Comparison of ENCODE assay signal across 12 cellular contexts in the genomic region with DNA sequence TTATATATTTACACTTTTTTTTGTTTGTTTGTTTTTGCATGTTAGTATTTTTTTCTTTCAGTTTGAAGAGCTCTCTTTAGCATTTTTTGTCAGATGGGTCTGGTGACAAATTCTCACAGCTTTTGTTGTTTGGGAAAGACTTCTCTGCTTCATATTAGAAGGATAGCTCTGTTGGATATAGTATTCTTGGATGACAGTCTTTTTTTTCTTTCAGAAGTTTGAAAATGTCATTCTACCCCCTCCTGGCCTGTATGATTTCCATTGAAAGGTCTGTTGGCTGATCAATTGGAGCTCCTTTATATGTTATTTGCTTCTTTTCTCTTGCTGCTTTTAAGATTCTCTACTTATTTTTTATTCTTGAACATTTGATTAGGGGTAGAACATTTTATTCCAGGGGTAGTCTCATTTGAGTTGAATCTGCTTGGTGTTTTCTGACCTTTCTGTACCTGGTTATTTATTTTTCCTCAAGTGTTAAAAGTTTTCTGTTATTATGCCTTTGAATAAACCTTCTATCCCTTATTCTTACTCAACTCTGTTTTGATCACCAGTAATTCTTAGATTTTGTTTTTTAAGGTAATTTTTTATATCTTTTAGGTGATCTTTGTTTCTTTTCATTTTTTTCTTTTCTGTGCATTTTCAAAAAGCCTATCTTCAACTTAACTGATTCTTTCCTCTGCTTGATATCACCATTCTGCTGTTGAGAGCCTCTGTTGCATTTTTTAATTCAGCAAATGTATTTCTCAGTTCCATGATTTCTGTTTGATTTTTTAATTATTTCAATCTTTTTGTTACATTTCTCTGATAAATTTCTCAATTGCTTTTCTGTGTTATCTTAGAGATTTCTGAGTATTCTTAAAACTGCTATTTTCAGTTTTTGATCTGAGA.
DNase-seq lines count a peak whose midpoint lies in the region; ATAC-seq and TF ChIP-seq lines count a peak whose summit lies in the region.
"Had no signal": no experiment of that assay in that cellular context is flagged by ENCODE, and none has a peak within 500 bp of the region (broad histone marks: within the 10 kb centered on the region; RNA-seq: fewer than 3 reads in every experiment).

No MANE protein-coding gene starts in this region.

- H3K27ac ChIP-seq in GM23248 = peak overlapping the region; percentile 98
- 0 out of 2 replicates have a peak overlapping the region, but pooled peaks have one; percentile 91 for H3K27ac ChIP-seq in PC-3 (ENCODE audit: low read length)

- H3K4me3 ChIP-seq in GM23248 (no peak overlapping the region), PC-3 (ENCODE audit: low read length) (no peak overlapping the region)

- H3F3A ChIP-seq in GM23248 (ENCODE audit: insufficient read depth) = peaks cover 29% of the 10 kb centered on the region
- H3F3A ChIP-seq in PC-3 (ENCODE audit: low read length, unreplicated experiment) = peaks cover 4% of the 10 kb centered on the region

- H3K36me3 Mint-ChIP-seq in chondrocyte (ENCODE audit: low read depth) = peaks cover 9% of the 10 kb centered on the region
- H3K36me3 Mint-ChIP-seq in osteocyte (ENCODE audit: unreplicated experiment) = peaks cover 13% of the 10 kb centered on the region

- CTCF ChIA-PET in PC-3 (lab: Charles Lee) = no interaction called here

- H3K4me2 ChIP-seq in GM23248 (ENCODE audit: unreplicated experiment) = no peak overlapping the region
- H3K4me2 ChIP-seq in PC-3 (ENCODE audit: low read length) = no peak overlapping the region

- no peaks in the 10 kb centered on the region for H3K27me3 Mint-ChIP-seq in chondrocyte (ENCODE audit: low read depth)
- peaks cover 5% of the 10 kb centered on the region for H3K27me3 Mint-ChIP-seq in osteocyte (ENCODE audit: unreplicated experiment)

- H3K4me1 Mint-ChIP-seq in chondrocyte (ENCODE audit: low read depth) = peaks cover 29% of the 10 kb centered on the region
- peaks cover 26% of the 10 kb centered on the region for H3K4me1 Mint-ChIP-seq in osteocyte (ENCODE audit: unreplicated experiment)

- H3K27me3 ChIP-seq in GM23248 (replicated peaks; ENCODE audit: insufficient read depth) (no peaks in the 10 kb centered on the region), PC-3 (ENCODE audit: low read length) (no peaks in the 10 kb centered on the region)

- peaks cover 26% of the 10 kb centered on the region for H3K4me1 ChIP-seq in GM23248 (ENCODE audit: insufficient read depth)
- peaks cover 22% of the 10 kb centered on the region for H3K4me1 ChIP-seq in PC-3 (ENCODE audit: insufficient read depth, low read length)

- intact Hi-C loops in PC-3 (cut with micrococcal nuclease) = loop anchor here (2.0 to 10.0 kb wide), 2 partner anchors 89 to 463 kb away; a partner anchor contains a TSS

- peak overlapping the region; percentile 86 for H3K9ac ChIP-seq in GM23248
- peak overlapping the region; percentile 69; the same call in 1 of the 2 replicates for H3K9ac ChIP-seq in PC-3 (ENCODE audit: low read length)

- H3K36me3 ChIP-seq in GM23248 (ENCODE audit: low read depth) (no peaks in the 10 kb centered on the region), PC-3 (ENCODE audit: low read depth, low read length) (0 out of 2 replicates have a peak, but pooled peaks cover 3% of the 10 kb centered on the region)

- TF ChIP-seq CTCF in PC-3 (conservative IDR thresholded peaks at IDR 0.05; ENCODE audit: low read depth, low read length) = no peak
- no peak for TF ChIP-seq CTCF in chondrocyte (IDR thresholded peaks at IDR 0.05)
- TF ChIP-seq CTCF in osteocyte (IDR thresholded peaks at IDR 0.05) = no peak

- POLR2A ChIA-PET in PC-3 (lab: Charles Lee; ENCODE audit: unreplicated experiment) = no interaction called here

- H3K79me2 ChIP-seq in GM23248 (ENCODE audit: insufficient read depth) (no peaks in the 10 kb centered on the region), PC-3 (ENCODE audit: low read length) (no peaks in the 10 kb centered on the region)

- H3K4me3 Mint-ChIP-seq in chondrocyte (ENCODE audit: unreplicated experiment) (no peak overlapping the region), osteocyte (ENCODE audit: unreplicated experiment) (no peak overlapping the region)
- H3K4me3 Mint-ChIP-seq: B cell; CD4-positive, alpha-beta T cell had no signal

- no peak for DNase-seq in GM23248
- no peak for DNase-seq in PC-3
- no peak for DNase-seq in chondrocyte (ENCODE audit: low spot score)
- no peak for DNase-seq in osteocyte (ENCODE audit: extremely low spot score, unreplicated experiment)
- no peak for DNase-seq in KG1 (lab: John Stamatoyannopoulos, UW)
- DNase-seq in globus pallidus (ENCODE audit: low spot score) = no peak
- DNase-seq in activated CD8-positive, alpha-beta memory T cell treated with anti-CD3 and anti-CD28 coated beads, Interleukin-2, amount 50 U/mL, for 48 hours = no peak
- DNase-seq: C1 segment of cervical spinal cord; CD4-positive, alpha-beta T cell had no signal

- in situ Hi-C loops in GM23248 (cut with MboI) = loop anchor here (25.0 kb wide), 2 partner anchors 625 to 1075 kb away; no protein-coding TSS in a partner anchor

- H3K9me3 Mint-ChIP-seq in chondrocyte (ENCODE audit: low read depth) (peaks cover 30% of the 10 kb centered on the region), osteocyte (ENCODE audit: unreplicated experiment) (peaks cover 32% of the 10 kb centered on the region)

- no peaks in the 10 kb centered on the region for H3K9me3 ChIP-seq in GM23248 (ENCODE audit: low read depth)
- peaks cover 21% of the 10 kb centered on the region; the same call in 1 of the 2 replicates for H3K9me3 ChIP-seq in PC-3 (ENCODE audit: low read length)

- H4K20me1 ChIP-seq in GM23248 (ENCODE audit: insufficient read depth) = no peaks in the 10 kb centered on the region
- no peaks in the 10 kb centered on the region for H4K20me1 ChIP-seq in PC-3 (ENCODE audit: low read length)

- BruUV-seq in PC-3 (replicated peaks; lab: Mats Ljungman, UMichigan) = no TSS peak

- H3K9me2 ChIP-seq in GM23248 (ENCODE audit: insufficient read depth) (no peaks in the 10 kb centered on the region), PC-3 (replicated peaks; ENCODE audit: low read length) (no peaks in the 10 kb centered on the region)

- H2AFZ ChIP-seq in GM23248 = peak overlapping the region; percentile 31; the same call in 1 of the 2 replicates
- H2AFZ ChIP-seq in PC-3 (ENCODE audit: low read length) = no peak overlapping the region

- ATAC-seq in PC-3 (no peak), GM19324 (IDR thresholded peaks at IDR 0.05; ENCODE audit: low FRiP score, unreplicated experiment) (no peak)
- ATAC-seq: HepG2 had no signal

- H3K27ac Mint-ChIP-seq in chondrocyte (ENCODE audit: unreplicated experiment) (peak overlapping the region; percentile 95), osteocyte (ENCODE audit: unreplicated experiment) (peak overlapping the region; percentile 97)
- H3K27ac Mint-ChIP-seq: B cell; CD4-positive, alpha-beta T cell had no signal
